Comparison of ENCODE assay signal across 38 cellular contexts in genomic region chr13:32257649-32258048, GRCh38. TPM values are rescaled to one million over a fixed set of nuclear protein-coding genes. Genes with fewer than 3 reads are reported as not detected.
"Had no signal": no experiment of that assay in that cellular context is flagged by ENCODE, and none has a peak within 500 bp of the region (broad histone marks: within the 10 kb centered on the region; RNA-seq: fewer than 3 reads in every experiment).

No MANE protein-coding gene starts in this region.

- H3K36me3 ChIP-seq: brain microvascular endothelial cell, pancreas, prostate gland, thyroid gland, vagina had no signal

- H3K4me1 ChIP-seq: prostate gland had no signal

- H3K27me3 ChIP-seq: brain microvascular endothelial cell, heart right ventricle, pancreas, sigmoid colon, thyroid gland, upper lobe of left lung, vagina had no signal

- H3K9me3 ChIP-seq: heart right ventricle, lower lobe of right lung, pancreas, prostate gland, sigmoid colon, thyroid gland, upper lobe of left lung, vagina had no signal

- H3K27ac ChIP-seq: brain microvascular endothelial cell, lower lobe of right lung, pancreas, prostate gland, thyroid gland, upper lobe of left lung, vagina had no signal

- H3K4me3 ChIP-seq: pancreas, prostate gland, sigmoid colon, smooth muscle cell, thyroid gland, vagina had no signal

- DNase-seq: activated CD4-positive, alpha-beta memory T cell treated with anti-CD3 and anti-CD28 coated beads, Interleukin-2, amount 10 ng/mL, durations not matched to agents 7 days and 5 days; activated CD4-positive, alpha-beta T cell treated with anti-CD3 and anti-CD28 coated beads for 1 hour; activated CD4-positive, alpha-beta T cell treated with anti-CD3 and anti-CD28 coated beads, Interleukin-2, amount 10 ng/mL, durations not matched to agents 7 days and 5 days; activated CD8-positive, alpha-beta memory T cell treated with anti-CD3 and anti-CD28 coated beads, Interleukin-2, amount 50 U/mL, for 48 hours; activated gamma-delta T cell; activated naive CD4-positive, alpha-beta T cell treated with anti-CD3 and anti-CD28 coated beads, Interleukin-2, amount 10 ng/mL, durations not matched to agents 7 days and 5 days; activated naive CD8-positive, alpha-beta T cell treated with anti-CD3 and anti-CD28 coated beads, Interleukin-2, amount 10 ng/mL, durations not matched to agents 7 days and 5 days; activated T-cell treated with anti-CD3 and anti-CD28 coated beads, Interleukin-2, amount 50 U/mL, for 24 hours; brain microvascular endothelial cell; caudate nucleus; cortex of kidney; foreskin fibroblast; heart right ventricle; kidney glomerular epithelial cell; lower lobe of right lung; mesenchymal stem cell; naive thymus-derived CD8-positive, alpha-beta T cell; nucleus accumbens; pancreas; retina; sigmoid colon; stimulated activated CD4-positive, alpha-beta T cell treated with anti-CD3 and anti-CD28 coated beads, Interleukin-1b, Interleukin-23, amount 100 ng/mL, for 48 hours; stimulated activated CD4-positive, alpha-beta T cell treated with anti-CD3 and anti-CD28 coated beads, Interleukin-4, amount 100 ng/mL, for 4 hours; stimulated activated CD8-positive, alpha-beta memory T cell treated with anti-CD3 and anti-CD28 coated beads, Interleukin-4, amount 100 ng/mL, for 48 hours; stimulated activated naive CD8-positive, alpha-beta T cell treated with anti-CD3 and anti-CD28 coated beads, Interleukin-15, amount 100 ng/mL, for 72 hours; substantia nigra; thyroid gland; upper lobe of left lung had no signal

- ATAC-seq: heart right ventricle; left lobe of liver; lower lobe of right lung; naive thymus-derived CD8-positive, alpha-beta T cell; pancreas; stimulated activated memory B cell treated with anti-CD40 and anti-IgM and Interleukin-4, amounts not matched to agents 10 μg/mL and 1 μg/mL and 100 μg/mL, for 72 hours; stimulated activated naive CD8-positive, alpha-beta T cell treated with anti-CD3 and anti-CD28 coated beads, Interleukin-15, amount 100 ng/mL, for 72 hours; WTC11 had no signal

RNA-seq across cellular contexts. Expression of gene ZAR1L, which starts 57.5 kb away (rescaled TPM):
- total RNA-seq: activated CD4-positive, alpha-beta memory T cell treated with anti-CD3 and anti-CD28 coated beads, Interleukin-2, amount 10 ng/mL, durations not matched to agents 7 days and 5 days; activated CD4-positive, alpha-beta T cell treated with anti-CD3 and anti-CD28 coated beads, Interleukin-2, amount 10 ng/mL, durations not matched to agents 7 days and 5 days; activated naive CD8-positive, alpha-beta T cell treated with anti-CD3 and anti-CD28 coated beads, Interleukin-2, amount 10 ng/mL, durations not matched to agents 7 days and 5 days; astrocyte; chondrocyte; endothelial cell of umbilical vein; heart right ventricle; left lobe of liver; lower lobe of right lung; pancreas; prostate gland; sigmoid colon; smooth muscle cell; thyroid gland; upper lobe of left lung; vagina had no signal
- polyA plus RNA-seq: endothelial cell of umbilical vein; esophagus; heart right ventricle; naive thymus-derived CD8-positive, alpha-beta T cell; pancreas; sigmoid colon; smooth muscle cell had no signal
